8 cellular contexts compared by ENCODE assay signal in the genomic region with DNA sequence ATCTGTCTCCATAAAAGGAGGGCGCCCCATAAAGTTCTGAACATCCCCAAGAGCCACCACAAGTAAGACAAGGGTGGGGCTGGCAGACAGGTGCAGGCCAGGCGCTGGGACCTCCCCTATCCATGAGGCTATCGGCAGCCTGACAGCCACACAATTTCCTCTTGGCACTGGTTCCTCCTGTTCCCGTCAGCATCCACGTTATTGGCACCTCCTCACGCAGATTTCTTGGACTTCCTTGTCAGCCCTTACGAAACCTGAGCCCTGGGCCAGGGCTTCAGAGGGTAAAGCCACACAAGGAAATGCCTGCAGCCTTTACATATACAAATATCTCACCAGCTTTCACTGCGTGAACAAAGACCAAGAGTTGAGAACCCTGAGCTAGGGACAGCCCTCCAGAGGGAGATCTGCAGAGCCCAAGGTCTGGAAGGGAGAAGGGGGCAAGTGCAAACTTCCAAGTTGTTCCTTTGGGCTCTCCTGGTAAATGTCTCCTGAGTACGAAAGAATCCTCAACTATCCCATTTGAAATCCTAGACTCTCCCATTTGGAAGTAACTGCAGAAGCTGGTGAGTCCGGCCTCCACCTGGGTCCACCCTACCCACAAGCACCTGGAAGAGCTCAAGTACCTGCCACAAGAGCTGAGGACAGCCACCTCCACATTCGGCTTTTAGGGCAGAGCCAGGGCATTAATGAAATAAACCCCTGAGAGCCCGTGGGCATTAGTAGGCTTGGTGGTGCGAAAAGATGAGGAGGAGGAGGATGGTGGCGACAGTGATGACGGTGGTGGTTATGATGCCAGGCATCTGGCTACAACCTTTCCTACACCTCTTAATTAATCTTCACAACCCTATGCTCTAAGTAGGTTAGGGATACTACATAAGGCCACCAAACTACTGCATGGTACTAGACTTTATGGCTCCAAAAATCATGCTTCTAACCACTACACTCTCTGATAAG.
DNase-seq lines count a peak whose midpoint lies in the region; ATAC-seq and TF ChIP-seq lines count a peak whose summit lies in the region.

No MANE protein-coding gene starts in this region.

- no peak overlapping the region for H3K27ac ChIP-seq in rectal smooth muscle tissue (ENCODE audit: low read depth, low read length)

- no peaks in the 10 kb centered on the region for H3K36me3 ChIP-seq in rectal smooth muscle tissue (ENCODE audit: control insufficient read depth, insufficient read depth, low read length)

- peak overlapping the region; percentile 80 to 82 for H3K4me3 Mint-ChIP-seq in effector memory CD8-positive, alpha-beta T cell

- DNase-seq in T follicular helper cell (ENCODE audit: low read depth): peak; percentile 61
- peak; percentile 42 to 55 (median 47) for DNase-seq in effector memory CD8-positive, alpha-beta T cell
- DNase-seq in amniotic stem cell (lab: John Stamatoyannopoulos, UW): no peak
- no peak for DNase-seq in GM13976 (ENCODE audit: low spot score)

- H3K9ac ChIP-seq in rectal smooth muscle tissue (ENCODE audit: low read length): peak overlapping the region; percentile 28

- H3K4me3 ChIP-seq in rectal smooth muscle tissue (ENCODE audit: low read length): peak overlapping the region; percentile 28

- TF ChIP-seq CTCF in GM13976 (IDR thresholded peaks at IDR 0.05; ENCODE audit: borderline replicate concordance, control extremely low read depth, extremely low read depth, insufficient read depth, missing control alignments): no peak

- ATAC-seq in GM18873 (IDR thresholded peaks at IDR 0.05; ENCODE audit: low FRiP score, unreplicated experiment): peak; percentile 15
- peak; percentile 17 for ATAC-seq in HG02973 (IDR thresholded peaks at IDR 0.05; ENCODE audit: unreplicated experiment)
- peak; percentile 26 for ATAC-seq in effector memory CD8-positive, alpha-beta T cell (replicated peaks)
- ATAC-seq in HG02610 (IDR thresholded peaks at IDR 0.05; ENCODE audit: unreplicated experiment): no peak

- peaks cover 27% of the 10 kb centered on the region for H3K36me3 Mint-ChIP-seq in effector memory CD8-positive, alpha-beta T cell (ENCODE audit: insufficient read depth)

- H3K4me1 ChIP-seq in rectal smooth muscle tissue (ENCODE audit: control insufficient read depth, insufficient read depth, low read length): no peaks in the 10 kb centered on the region

- H3K27me3 ChIP-seq in rectal smooth muscle tissue (ENCODE audit: control insufficient read depth, insufficient read depth, low read length): no peaks in the 10 kb centered on the region

- H3K4me1 Mint-ChIP-seq in effector memory CD8-positive, alpha-beta T cell (ENCODE audit: low read depth in 2 of 2): peaks cover 62 to 79% of the 10 kb centered on the region in 2 donors

- H3K9me3 Mint-ChIP-seq in effector memory CD8-positive, alpha-beta T cell: no peaks in the 10 kb centered on the region

- in situ Hi-C loops in GM13976 (cut with MboI; ENCODE audit: low sequenced_read_pairs, unreplicated experiment): loop anchor here (25.0 kb wide), 1 partner anchor 210 kb away; no protein-coding TSS in a partner anchor

- no peaks in the 10 kb centered on the region for H3K27me3 Mint-ChIP-seq in effector memory CD8-positive, alpha-beta T cell

- peak overlapping the region; percentile 96 to 99 for H3K27ac Mint-ChIP-seq in effector memory CD8-positive, alpha-beta T cell

Comparison
In these comparisons a context has a peak if more than half of its experiments do, and no peak if none do; other contexts are left out.
1. DNase-seq: peak in T follicular helper cell (single experiment) and effector memory CD8-positive, alpha-beta T cell (3 of 3); none in amniotic stem cell (single experiment) and GM13976 (single experiment).